26 cellular contexts compared by ENCODE assay signal in genomic region chr14:75840911-75841310, GRCh38.
"Had no signal": no experiment of that assay in that cellular context is flagged by ENCODE, and none has a peak within 500 bp of the region (broad histone marks: within the 10 kb centered on the region; RNA-seq: fewer than 3 reads in every experiment).

No MANE protein-coding gene starts in this region.

- H2AFZ ChIP-seq: neural progenitor cell, parathyroid adenoma had no signal

- H3K4me3 ChIP-seq: left ventricle myocardium inferior, lung, mucosa of descending colon, neural progenitor cell, right atrium auricular region, right lobe of liver, smooth muscle cell, tibial nerve, uterus had no signal

- H3K79me2 ChIP-seq: parathyroid adenoma had no signal

- H3K4me2 ChIP-seq: neural progenitor cell, smooth muscle cell had no signal

- H3K27ac Mint-ChIP-seq: naive thymus-derived CD4-positive, alpha-beta T cell; natural killer cell treated with Interleukin-12 subunit alpha and Interleukin-12 subunit beta and Interleukin-15 and Interleukin-18, amount 100 ng/mL, for 72 hours; neural progenitor cell; stimulated activated memory B cell treated with anti-CD40 and anti-IgM and Interleukin-4, amounts not matched to agents 10 μg/mL and 1 μg/mL and 100 μg/mL, for 72 hours; stimulated activated naive CD8-positive, alpha-beta T cell treated with anti-CD3 and anti-CD28 coated beads, Interleukin-15, amount 100 ng/mL, for 72 hours; type B pancreatic cell had no signal

- H3K36me3 ChIP-seq: neural progenitor cell, neutrophil, right atrium auricular region, right lobe of liver, uterus had no signal

- DNase-seq: hypothalamus; islet precursor cell; left ventricle myocardium inferior; midbrain; mucosa of descending colon; naive thymus-derived CD4-positive, alpha-beta T cell; occipital lobe; right lobe of liver; stimulated activated CD4-positive, alpha-beta T cell treated with anti-CD3 and anti-CD28 coated beads, Interleukin-1b, Interleukin-23, amount 100 ng/mL, for 48 hours; stimulated activated CD4-positive, alpha-beta T cell treated with anti-CD3 and anti-CD28 coated beads, Interleukin-2, amount 100 ng/mL, for 48 hours; stimulated activated CD4-positive, alpha-beta T cell treated with anti-CD3 and anti-CD28 coated beads, Interleukin-4, amount 100 ng/mL, for 4 hours; stimulated activated CD8-positive, alpha-beta memory T cell treated with anti-CD3 and anti-CD28 coated beads, Interleukin-4, amount 100 ng/mL, for 48 hours; stimulated activated naive CD4-positive, alpha-beta T cell treated with Interleukin-2 at 50 U/mL for 16 hours; stimulated activated naive CD8-positive, alpha-beta T cell treated with anti-CD3 and anti-CD28 coated beads, Interleukin-15, amount 100 ng/mL, for 72 hours; substantia nigra; uterus had no signal

- H3K27me3 Mint-ChIP-seq: naive thymus-derived CD4-positive, alpha-beta T cell; natural killer cell treated with Interleukin-12 subunit alpha and Interleukin-12 subunit beta and Interleukin-15 and Interleukin-18, amount 100 ng/mL, for 72 hours; stimulated activated memory B cell treated with anti-CD40 and anti-IgM and Interleukin-4, amounts not matched to agents 10 μg/mL and 1 μg/mL and 100 μg/mL, for 72 hours; stimulated activated naive CD8-positive, alpha-beta T cell treated with anti-CD3 and anti-CD28 coated beads, Interleukin-15, amount 100 ng/mL, for 72 hours; type B pancreatic cell had no signal

- H3K9ac ChIP-seq: neural progenitor cell, parathyroid adenoma had no signal

- H3K27ac ChIP-seq: left ventricle myocardium inferior, neural progenitor cell, neutrophil, parathyroid adenoma, right atrium auricular region, right lobe of liver, tibial nerve, uterus had no signal

- ATAC-seq: mucosa of descending colon; naive thymus-derived CD4-positive, alpha-beta T cell; natural killer cell treated with Interleukin-12 subunit alpha and Interleukin-12 subunit beta and Interleukin-15 and Interleukin-18, amount 100 ng/mL, for 72 hours; right lobe of liver; stimulated activated memory B cell treated with anti-CD40 and anti-IgM and Interleukin-4, amounts not matched to agents 10 μg/mL and 1 μg/mL and 100 μg/mL, for 72 hours; stimulated activated naive CD8-positive, alpha-beta T cell treated with anti-CD3 and anti-CD28 coated beads, Interleukin-15, amount 100 ng/mL, for 72 hours had no signal

- H3K27me3 ChIP-seq: neural progenitor cell, neutrophil, right atrium auricular region, right lobe of liver, tibial nerve, uterus had no signal

- H3K4me1 ChIP-seq: neural progenitor cell, right atrium auricular region, right lobe of liver, uterus had no signal

- H3K9me3 ChIP-seq: left ventricle myocardium inferior, mucosa of descending colon, neutrophil, right atrium auricular region, right lobe of liver, tibial nerve, uterus had no signal

- H3K4me1 Mint-ChIP-seq: naive thymus-derived CD4-positive, alpha-beta T cell; stimulated activated memory B cell treated with anti-CD40 and anti-IgM and Interleukin-4, amounts not matched to agents 10 μg/mL and 1 μg/mL and 100 μg/mL, for 72 hours; stimulated activated naive CD8-positive, alpha-beta T cell treated with anti-CD3 and anti-CD28 coated beads, Interleukin-15, amount 100 ng/mL, for 72 hours had no signal

- H3K9me3 Mint-ChIP-seq: natural killer cell treated with Interleukin-12 subunit alpha and Interleukin-12 subunit beta and Interleukin-15 and Interleukin-18, amount 100 ng/mL, for 72 hours; type B pancreatic cell had no signal

- H3K4me3 Mint-ChIP-seq: naive thymus-derived CD4-positive, alpha-beta T cell; natural killer cell treated with Interleukin-12 subunit alpha and Interleukin-12 subunit beta and Interleukin-15 and Interleukin-18, amount 100 ng/mL, for 72 hours; neural progenitor cell; stimulated activated memory B cell treated with anti-CD40 and anti-IgM and Interleukin-4, amounts not matched to agents 10 μg/mL and 1 μg/mL and 100 μg/mL, for 72 hours; stimulated activated naive CD8-positive, alpha-beta T cell treated with anti-CD3 and anti-CD28 coated beads, Interleukin-15, amount 100 ng/mL, for 72 hours; type B pancreatic cell had no signal
